In genomic region chr22:42308887-42309468, GRCh38 we compare ENCODE assay signal across 19 cellular contexts. TPM values are rescaled to one million over a fixed set of nuclear protein-coding genes. Genes with fewer than 3 reads are reported as not detected.
DNase-seq lines count a peak whose midpoint lies in the region; ATAC-seq and TF ChIP-seq lines count a peak whose summit lies in the region.
"Had no signal": no experiment of that assay in that cellular context is flagged by ENCODE, and none has a peak within 500 bp of the region (broad histone marks: within the 10 kb centered on the region; RNA-seq: fewer than 3 reads in every experiment).

No MANE protein-coding gene starts in this region.

- TF ChIP-seq CTCF in SK-N-SH (IDR thresholded peaks at IDR 0.05) (no peak), HFFc6 (IDR thresholded peaks at IDR 0.05) (0 out of 2 replicates have a peak, but pooled peaks have one; percentile 9), endodermal cell (conservative IDR thresholded peaks at IDR 0.05) (peak; percentile 54)

- H3F3A ChIP-seq in SK-N-SH (replicated peaks; ENCODE audit: insufficient read depth), result no peaks in the 10 kb centered on the region

- no peaks in the 10 kb centered on the region for H3K79me1 ChIP-seq in neuronal stem cell (ENCODE audit: low read depth, low read length)

- H3K4ac ChIP-seq in neuronal stem cell (ENCODE audit: low read length), result no peak overlapping the region

- no peak overlapping the region for H2BK15ac ChIP-seq in neuronal stem cell (ENCODE audit: low read length)

- CTCF ChIA-PET in SK-N-SH (lab: Yijun Ruan, JAX), result interaction anchor here (0.8 to 1.6 kb wide), 5 partner anchors 9 to 33 kb away, joined by 3 to 5 read pairs (median 4); no protein-coding TSS in a partner anchor

- no peak overlapping the region for H4K8ac ChIP-seq in neuronal stem cell (ENCODE audit: low read depth, low read length)

- no peak overlapping the region for H3K4me3 Mint-ChIP-seq in HFFc6
- H3K4me3 Mint-ChIP-seq in endodermal cell, result no peak overlapping the region
- H3K4me3 Mint-ChIP-seq: B cell had no signal

- no peak overlapping the region for H2BK120ac ChIP-seq in neuronal stem cell (ENCODE audit: low read depth, low read length)

- peak overlapping the region; percentile 11 for H3K18ac ChIP-seq in neuronal stem cell (ENCODE audit: low read length)

- no peak for TF ChIP-seq RAD21 in SK-N-SH (IDR thresholded peaks at IDR 0.05; ENCODE audit: low read length)

- H2BK12ac ChIP-seq in neuronal stem cell (ENCODE audit: low read length), result no peak overlapping the region

- no peak for TF ChIP-seq EP300 in SK-N-SH (IDR thresholded peaks at IDR 0.05; ENCODE audit: borderline replicate concordance in 1 of 2, low read depth in 1 of 2, low read length in 1 of 2)

- POLR2A ChIA-PET in SK-N-SH (lab: Yijun Ruan, JAX), result no interaction called here

- no peaks in the 10 kb centered on the region for H3K79me2 ChIP-seq in SK-N-SH (ENCODE audit: insufficient read depth)

- H3K27ac Mint-ChIP-seq in HFFc6, result no peak overlapping the region
- H3K27ac Mint-ChIP-seq in endodermal cell, result no peak overlapping the region
- H3K27ac Mint-ChIP-seq: CD8-positive, alpha-beta T cell had no signal

- H2AK5ac ChIP-seq in neuronal stem cell (ENCODE audit: low read depth, low read length), result peak overlapping the region; percentile 94

- H3K36me3 Mint-ChIP-seq in HFFc6 (ENCODE audit: low read depth) (no peaks in the 10 kb centered on the region), endodermal cell (ENCODE audit: low read depth) (no peaks in the 10 kb centered on the region)
- H3K36me3 Mint-ChIP-seq: CD8-positive, alpha-beta T cell had no signal

- H3K4me1 Mint-ChIP-seq in HFFc6 (ENCODE audit: low read depth), result no peaks in the 10 kb centered on the region
- H3K4me1 Mint-ChIP-seq in endodermal cell, result peaks cover 36% of the 10 kb centered on the region

- no peaks in the 10 kb centered on the region for H4K20me1 ChIP-seq in SK-N-SH (ENCODE audit: insufficient read depth)

- DNase-seq in SK-N-SH, result peak; percentile 79
- DNase-seq in HFFc6, result no peak
- DNase-seq in endodermal cell, result no peak
- DNase-seq in neuronal stem cell (ENCODE audit: low spot score), result no peak
- DNase-seq in left cardiac atrium, result no peak
- DNase-seq: DMS79, KBM-7, NCI-H1048, NCI-H2081 treated with DMSO at 0.1 percent for 48 hours, NCI-H510A treated with DMSO at 0.1 percent for 48 hours, PC-9 had no signal

- H3K27me3 ChIP-seq in SK-N-SH (ENCODE audit: insufficient read depth) (no peaks in the 10 kb centered on the region), endodermal cell (ENCODE audit: control insufficient read depth, insufficient read depth, low read length, poor library complexity, severe bottlenecking) (no peaks in the 10 kb centered on the region), neuronal stem cell (ENCODE audit: control insufficient read depth in 3 of 3, insufficient read depth in 3 of 3, low read depth in 1 of 3, low read length in 3 of 3) (peaks cover 0 to 6% (median 0%) of the 10 kb centered on the region in 3 experiments)
- H3K27me3 ChIP-seq: SJSA1 had no signal

- H3K36me3 ChIP-seq in SK-N-SH (replicated peaks in 1 of 2; ENCODE audit: control insufficient read depth in 1 of 2, insufficient read depth in 2 of 2, low read length in 1 of 2) (no peaks in the 10 kb centered on the region), endodermal cell (ENCODE audit: control insufficient read depth, insufficient read depth, low read length) (no peaks in the 10 kb centered on the region), neuronal stem cell (replicated peaks in 1 of 2; ENCODE audit: control insufficient read depth in 2 of 2, insufficient read depth in 2 of 2, low read length in 2 of 2) (no peaks in the 10 kb centered on the region)
- H3K36me3 ChIP-seq: HAP-1, SJSA1 had no signal

- peaks cover 58% of the 10 kb centered on the region for H3K27me3 Mint-ChIP-seq in HFFc6 (ENCODE audit: insufficient read depth)
- H3K27me3 Mint-ChIP-seq in endodermal cell (ENCODE audit: insufficient read depth), result peaks cover 6% of the 10 kb centered on the region

- no peaks in the 10 kb centered on the region for H3K9me3 Mint-ChIP-seq in HFFc6
- H3K9me3 Mint-ChIP-seq in endodermal cell, result no peaks in the 10 kb centered on the region
- H3K9me3 Mint-ChIP-seq: CD8-positive, alpha-beta T cell had no signal

- H3K9me3 ChIP-seq in SK-N-SH (no peaks in the 10 kb centered on the region), endodermal cell (ENCODE audit: control insufficient read depth, low read length) (no peaks in the 10 kb centered on the region), neuronal stem cell (replicated peaks in 1 of 2; ENCODE audit: control insufficient read depth in 2 of 2, insufficient read depth in 1 of 2, low read depth in 1 of 2, low read length in 2 of 2) (no peaks in the 10 kb centered on the region)
- H3K9me3 ChIP-seq: HAP-1, SJSA1 had no signal

- no peaks in the 10 kb centered on the region for H3K9me2 ChIP-seq in SK-N-SH

- no peak overlapping the region; a peak in 1 of 4 replicates for H3K27ac ChIP-seq in SK-N-SH (ENCODE audit: low read depth in 2 of 2, low read length in 1 of 2)
- no peak overlapping the region for H3K27ac ChIP-seq in endodermal cell (ENCODE audit: low read depth, low read length)
- H3K27ac ChIP-seq in neuronal stem cell (replicated peaks; ENCODE audit: low read length), result no peak overlapping the region
- H3K27ac ChIP-seq: 22Rv1, PC-9, SJSA1 had no signal

- H3K23ac ChIP-seq in neuronal stem cell (ENCODE audit: low read depth, low read length, poor library complexity), result peak overlapping the region; percentile 8

- 57% methylated on average over 3 of the region's 17 CpGs for WGBS in SK-N-SH (ENCODE audit: low lambda C conversion rate)
- 90% methylated on average over 12 to 17 of the region's 17 CpGs for WGBS in endodermal cell (ENCODE audit: insufficient coverage in 1 of 2, insufficient read length in 1 of 2), 2 experiments
- WGBS in neuronal stem cell (ENCODE audit: extremely low coverage in 2 of 2, insufficient read length in 2 of 2, insufficient replicate concordance in 1 of 2), 2 donors, result no CpG with 5 or more reads among the region's 17 CpGs

- ATAC-seq in SK-N-SH treated with all-trans-retinoic acid at 6 μM for 48 hours (no peak), GM19035 (IDR thresholded peaks at IDR 0.05; ENCODE audit: unreplicated experiment) (no peak), left cardiac atrium (no peak), HG03520 (IDR thresholded peaks at IDR 0.05; ENCODE audit: unreplicated experiment) (no peak)

- H3K4me1 ChIP-seq in SK-N-SH (ENCODE audit: control insufficient read depth in 1 of 2, insufficient read depth in 2 of 2, low read depth in 1 of 2, low read length in 1 of 2), result peaks cover 0 to 25% of the 10 kb centered on the region in 2 experiments; a peak in 1 of 4 replicates
- H3K4me1 ChIP-seq in endodermal cell (ENCODE audit: control insufficient read depth, insufficient read depth, low read length), result peaks cover 19% of the 10 kb centered on the region
- peaks cover 24 to 38% of the 10 kb centered on the region in 2 donors for H3K4me1 ChIP-seq in neuronal stem cell (ENCODE audit: control insufficient read depth in 2 of 2, insufficient read depth in 1 of 2, low read depth in 1 of 2, low read length in 2 of 2)
- H3K4me1 ChIP-seq: HAP-1, SJSA1 had no signal

- H2AFZ ChIP-seq in SK-N-SH (ENCODE audit: low read depth) (no peak overlapping the region), neuronal stem cell (ENCODE audit: low read length) (no peak overlapping the region)
- H2AFZ ChIP-seq: PC-9 had no signal

- no peak overlapping the region for H3K9ac ChIP-seq in SK-N-SH
- H3K9ac ChIP-seq in endodermal cell (ENCODE audit: extremely low read depth, low read length, poor library complexity, severe bottlenecking), result no peak overlapping the region
- no peak overlapping the region for H3K9ac ChIP-seq in neuronal stem cell (ENCODE audit: low read depth, low read length, poor library complexity)

- H3K14ac ChIP-seq in neuronal stem cell (ENCODE audit: low read length), result no peak overlapping the region

- H3K4me2 ChIP-seq in SK-N-SH (no peak overlapping the region), neuronal stem cell (ENCODE audit: insufficient read depth, low read length, poor library complexity, severe bottlenecking) (no peak overlapping the region)
- H3K4me2 ChIP-seq: PC-9 had no signal

- H2BK5ac ChIP-seq in neuronal stem cell (ENCODE audit: low read length), result no peak overlapping the region

- intact Hi-C loops in left cardiac atrium (cut with DNase I), result no loop called here

- no peak overlapping the region for H4K91ac ChIP-seq in neuronal stem cell (ENCODE audit: low read depth, low read length, poor library complexity)

- H3K4me3 ChIP-seq in SK-N-SH (ENCODE audit: low read depth in 2 of 2, low read length in 1 of 2), result no peak overlapping the region
- no peak overlapping the region for H3K4me3 ChIP-seq in endodermal cell (ENCODE audit: low read length)
- H3K4me3 ChIP-seq in neuronal stem cell (ENCODE audit: low read length in 2 of 2), result no peak overlapping the region
- H3K4me3 ChIP-seq: HAP-1, PC-9, SJSA1 had no signal

TF ChIP-seq in SK-N-SH, 30 proteins besides CTCF, POLR2A, EP300 and RAD21 (continues in another document):
- TF ChIP-seq YY1 (IDR thresholded peaks at IDR 0.05; ENCODE audit: low read depth) (no peak), NFIC (IDR thresholded peaks at IDR 0.05; ENCODE audit: borderline replicate concordance) (no peak)

TF ChIP-seq in SK-N-SH treated with all-trans-retinoic acid at 6 μM for 48 hours, 23 proteins besides CTCF, POLR2A, EP300 and RAD21 (continues in another document):
- TF ChIP-seq SNAI2 (CRISPR knock-in tag; IDR thresholded peaks at IDR 0.05) (no peak), PATZ1 (CRISPR knock-in tag; IDR thresholded peaks at IDR 0.05; ENCODE audit: borderline replicate concordance) (no peak)

RNA-seq across cellular contexts. Expression of gene TCF20, which starts 38.5 kb away (rescaled TPM):
- 8.5 and 9.4 TPM in 2 replicates for polyA plus RNA-seq in SK-N-SH (2012; rRNA removed)
- 5.1 and 7.1 TPM in 2 replicates for polyA plus RNA-seq in SK-N-SH (2012; cell fraction: cytosol; rRNA removed)
- 5.9 and 6.7 TPM in 2 replicates for polyA plus RNA-seq in SK-N-SH (2012; cell fraction: nucleus; rRNA removed)
- 10 to 100 TPM; 26.7 to 33.4 (median 30.1) TPM for total RNA-seq in HFFc6 (2021; fragmentation: NEBNext Ultra II Directional; extraction: Animal tissue kit (Norgen Biotek cat#: 25700))
- total RNA-seq in endodermal cell (100 to 1,000 TPM; 113 to 134 TPM), left cardiac atrium (10 to 100 TPM; 13.9 to 18.2 TPM)
- 27.9 TPM for polyA plus RNA-seq in endodermal cell (2013, experiment 1 of 2)
- 31.8 TPM for polyA plus RNA-seq in endodermal cell (2013, experiment 2 of 2)
- 18.5 TPM for polyA plus RNA-seq in neuronal stem cell (2013, experiment 1 of 2)
- 19.2 TPM for polyA plus RNA-seq in neuronal stem cell (2013, experiment 2 of 2)
